In genomic region chr7:100090527-100091410, GRCh38 we compare ENCODE assay signal across 1 cellular context.
TF ChIP-seq lines count a peak whose summit lies in the region.

No MANE protein-coding gene starts in this region.

TF ChIP-seq in IMR-90, 13 proteins besides CTCF, POLR2A, EP300 and RAD21:
- TF ChIP-seq ELK1 (IDR thresholded peaks at IDR 0.05; ENCODE audit: borderline replicate concordance, low read depth, low read length) (no peak), FOS (IDR thresholded peaks at IDR 0.05; ENCODE audit: low read depth, low read length) (no peak), USF2 (IDR thresholded peaks at IDR 0.05; ENCODE audit: low read depth, low read length) (no peak), BHLHE40 (IDR thresholded peaks at IDR 0.05; ENCODE audit: low read depth, low read length) (no peak), CHD1 (IDR thresholded peaks at IDR 0.05; ENCODE audit: low read depth, low read length) (no peak), SMC3 (IDR thresholded peaks at IDR 0.05; ENCODE audit: low read depth, low read length) (no peak), NFE2L2 (IDR thresholded peaks at IDR 0.05; ENCODE audit: low read depth, low read length) (no peak), RCOR1 (IDR thresholded peaks at IDR 0.05; ENCODE audit: insufficient replicate concordance, low read length) (no peak), MAZ (IDR thresholded peaks at IDR 0.05; ENCODE audit: borderline replicate concordance, low read depth, low read length) (no peak), RFX5 (IDR thresholded peaks at IDR 0.05; ENCODE audit: low read depth, low read length) (no peak), CEBPB (IDR thresholded peaks at IDR 0.05; ENCODE audit: low read depth, low read length) (no peak), MAFK (IDR thresholded peaks at IDR 0.05; ENCODE audit: low read depth, low read length) (no peak), MXI1 (IDR thresholded peaks at IDR 0.05; ENCODE audit: borderline replicate concordance, low read depth, low read length) (no peak)
TF ChIP-seq in IMR-90: peak in this region for 0.
